14 cellular contexts compared by ENCODE assay signal in genomic region chr2:165827219-165827920, GRCh38. TPM values are rescaled to one million over a fixed set of nuclear protein-coding genes. Genes with fewer than 3 reads are reported as not detected.
DNase-seq lines count a peak whose midpoint lies in the region; ATAC-seq and FAIRE-seq lines count a peak whose summit lies in the region.
"Had no signal": no experiment of that assay in that cellular context is flagged by ENCODE, and none has a peak within 500 bp of the region (broad histone marks: within the 10 kb centered on the region; RNA-seq: fewer than 3 reads in every experiment).

No MANE protein-coding gene starts in this region.

- no peak overlapping the region for H3K9ac ChIP-seq in endocrine pancreas (ENCODE audit: control insufficient read depth, insufficient read depth, low read length)

- peak overlapping the region; percentile 65 for H3K4me3 ChIP-seq in endocrine pancreas (ENCODE audit: control insufficient read depth, insufficient read depth, low read length)

- no peaks in the 10 kb centered on the region for H3K9me3 ChIP-seq in endocrine pancreas (ENCODE audit: control insufficient read depth, low read length)

- H3K27me3 ChIP-seq in endocrine pancreas (ENCODE audit: control insufficient read depth, insufficient read depth, low read length), result no peaks in the 10 kb centered on the region

- FAIRE-seq in frontal cortex (lab: Jason Lieb, UNC), result no peak
- FAIRE-seq: colon, TTC549 had no signal

- ATAC-seq in GM19351 (IDR thresholded peaks at IDR 0.05; ENCODE audit: unreplicated experiment), result peak; percentile 78
- ATAC-seq in GM21825 (IDR thresholded peaks at IDR 0.05; ENCODE audit: unreplicated experiment), result peak; percentile 91
- ATAC-seq in HG03280 (IDR thresholded peaks at IDR 0.05; ENCODE audit: unreplicated experiment), result peak; percentile 65

- H3K36me3 ChIP-seq in endocrine pancreas (ENCODE audit: control insufficient read depth, insufficient read depth, low read length), result no peaks in the 10 kb centered on the region

- peaks cover 11% of the 10 kb centered on the region for H3K4me1 ChIP-seq in endocrine pancreas (ENCODE audit: control insufficient read depth, insufficient read depth, low read length)

- no peak for DNase-seq in frontal cortex (ENCODE audit: low spot score in 2 of 2)
- DNase-seq in NCI-H526 treated with DMSO at 0.1 percent for 48 hours (lab: John Stamatoyannopoulos, UW), result no peak
- no peak for DNase-seq in GF-D8 (lab: John Stamatoyannopoulos, UW)
- DNase-seq: activated CD8-positive, alpha-beta memory T cell treated with anti-CD3 and anti-CD28 coated beads for 24 hours; activated naive CD8-positive, alpha-beta T cell treated with anti-CD3 and anti-CD28 coated beads, Interleukin-2, amount 10 ng/mL, durations not matched to agents 7 days and 5 days; CD8-positive, alpha-beta memory T cell; NCI-H524 treated with DMSO at 0.1 percent for 48 hours; Right ventricle myocardium superior had no signal

RNA-seq across cellular contexts. Expression of gene GALNT3, which starts 33.3 kb away (rescaled TPM):
- 3.7 TPM for total RNA-seq in frontal cortex
